Comparison of ENCODE assay signal across 27 cellular contexts in genomic region chr4:148286043-148286442, GRCh38.
"Had no signal": no experiment of that assay in that cellular context is flagged by ENCODE, and none has a peak within 500 bp of the region (broad histone marks: within the 10 kb centered on the region; RNA-seq: fewer than 3 reads in every experiment).

No MANE protein-coding gene starts in this region.

- H3K4me3 ChIP-seq: adrenal gland, ascending aorta, cardiac muscle cell had no signal

- H3K36me3 ChIP-seq: adrenal gland, ascending aorta, cardiac muscle cell had no signal

- DNase-seq: activated B cell treated with CpG ODN at 0.5 μM for 24 hours; activated CD4-positive, alpha-beta memory T cell treated with anti-CD3 and anti-CD28 coated beads for 36 hours; activated CD4-positive, alpha-beta T cell treated with anti-CD3 and anti-CD28 coated beads for 4 hours; activated CD4-positive, alpha-beta T cell treated with anti-CD3 and anti-CD28 coated beads, Interleukin-2, amount 10 ng/mL, durations not matched to agents 24 days and 14 days; activated CD4-positive, alpha-beta T cell treated with anti-CD3 and anti-CD28 coated beads, Interleukin-2, amount 50 U/mL, for 1 hour; activated CD4-positive, alpha-beta T cell treated with anti-CD3 and anti-CD28 coated beads, Interleukin-2, amount 50 U/mL, for 4 hours; activated CD4-positive, CD25-positive, alpha-beta regulatory T cell treated with anti-CD3 and anti-CD28 coated beads, Interleukin-2, amount 50 U/mL, for 72 hours; activated CD8-positive, alpha-beta memory T cell treated with anti-CD3 and anti-CD28 coated beads, Interleukin-2, amount 50 U/mL, for 48 hours; activated CD8-positive, alpha-beta T cell treated with anti-CD3 and anti-CD28 coated beads for 36 hours; activated effector memory CD4-positive, alpha-beta T cell treated with Interleukin-2 at 50 U/mL for 16 hours; activated gamma-delta T cell; activated naive CD4-positive, alpha-beta T cell treated with anti-CD3 and anti-CD28 coated beads, Interleukin-2, amount 10 ng/mL, durations not matched to agents 7 days and 5 days; activated naive CD4-positive, alpha-beta T cell treated with Interleukin-2 at 50 U/mL for 16 hours; activated naive CD8-positive, alpha-beta T cell treated with anti-CD3 and anti-CD28 coated beads, Interleukin-2, amount 10 ng/mL, durations not matched to agents 7 days and 5 days; activated T-cell treated with anti-CD3 and anti-CD28 coated beads, Interleukin-2, amount 50 U/mL, for 24 hours; activated T-cell treated with anti-CD3 and anti-CD28 coated beads, Interleukin-2, amount 50 U/mL, for 48 hours; adrenal gland; amygdala; anterior cingulate cortex; caudate nucleus; cerebellar nuclear complex; T-helper 1 cell; T-helper 2 cell; T-helper 9 cell had no signal

- H3K27ac ChIP-seq: adrenal gland, ascending aorta, cardiac muscle cell, VCaP had no signal

- ATAC-seq: activated CD8-positive, alpha-beta T cell treated with anti-CD3 and anti-CD28 coated beads for 36 hours had no signal

- H3K27me3 ChIP-seq: adrenal gland, ascending aorta, cardiac muscle cell had no signal

- H3K9me3 ChIP-seq: adrenal gland, ascending aorta had no signal
